Comparison of ENCODE assay signal across 1 cellular context in genomic region chr1:145891587-145892485, GRCh38.
TF ChIP-seq lines count a peak whose summit lies in the region.

No MANE protein-coding gene starts in this region.

TF ChIP-seq in GM12878, 131 proteins besides CTCF, POLR2A, EP300 and RAD21:
- TF ChIP-seq EED (IDR thresholded peaks at IDR 0.05; ENCODE audit: low read depth) (peak; percentile 74), HDAC2 (IDR thresholded peaks at IDR 0.05) (no peak), PKNOX1 (IDR thresholded peaks at IDR 0.05) (no peak), ZBTB4 (CRISPR knock-in tag; IDR thresholded peaks at IDR 0.05) (no peak), EZH2 (IDR thresholded peaks at IDR 0.05; ENCODE audit: borderline replicate concordance, control insufficient read depth, low read depth, low read length) (no peak), SMC3 (IDR thresholded peaks at IDR 0.05; ENCODE audit: borderline replicate concordance, low read length) (peak; percentile 86), IKZF1 (conservative IDR thresholded peaks at IDR 0.05) (peak; percentile 82), IKZF2 (IDR thresholded peaks at IDR 0.05) (peak; percentile 55 to 73; a peak in 3 of 4 replicates), MAX (IDR thresholded peaks at IDR 0.05; ENCODE audit: low read depth, low read length) (no peak), YY1 (IDR thresholded peaks at IDR 0.05; ENCODE audit: low read depth, low read length) (0 out of 2 replicates have a peak, but pooled peaks have one; percentile 34)
TF ChIP-seq in GM12878: peak in this region for 5.
